ENCODE assay signal across 12 cellular contexts in genomic region chr17:42289863-42290165, GRCh38. TPM values are rescaled to one million over a fixed set of nuclear protein-coding genes. Genes with fewer than 3 reads are reported as not detected.
DNase-seq lines count a peak whose midpoint lies in the region; ATAC-seq and TF ChIP-seq lines count a peak whose summit lies in the region.
"Had no signal": no experiment of that assay in that cellular context is flagged by ENCODE, and none has a peak within 500 bp of the region (broad histone marks: within the 10 kb centered on the region; RNA-seq: fewer than 3 reads in every experiment).

No MANE protein-coding gene starts in this region.

- POLR2A ChIA-PET in activated CD8-positive, alpha-beta T cell treated with anti-CD3 and anti-CD28 coated beads for 36 hours (lab: Charles Lee), result interaction anchor here (0.9 to 10.6 kb wide), 10 partner anchors 9 to 109 kb away, joined by 3 to 136 read pairs (median 9); partner anchors contain the start of genes KCNH4, STAT3 and STAT5B

- peak; percentile 9 for ATAC-seq in activated CD8-positive, alpha-beta T cell treated with anti-CD3 and anti-CD28 coated beads for 36 hours
- ATAC-seq in GM18868 (IDR thresholded peaks at IDR 0.05; ENCODE audit: unreplicated experiment) (no peak), GM19035 (IDR thresholded peaks at IDR 0.05; ENCODE audit: unreplicated experiment) (no peak)

- H3K4me1 ChIP-seq in esophagus muscularis mucosa, result peaks cover 34 to 66% (median 62%) of the 10 kb centered on the region in 4 donors

- H3K27ac Mint-ChIP-seq in activated CD8-positive, alpha-beta T cell treated with anti-CD3 and anti-CD28 coated beads for 36 hours, result peak overlapping the region; percentile 92

- H3K4me3 ChIP-seq in GM12875 (ENCODE audit: low read depth, low read length) (peak overlapping the region; percentile 79), esophagus muscularis mucosa (peak overlapping the region in 2 of 4 donors; percentile 73)

- 88% methylated on average over 6 of the region's 6 CpGs for WGBS in esophagus muscularis mucosa

- TF ChIP-seq POLR2A in esophagus muscularis mucosa (IDR thresholded peaks at IDR 0.05; ENCODE audit: low read depth), result no peak

- no peaks in the 10 kb centered on the region for H3K27me3 Mint-ChIP-seq in activated CD8-positive, alpha-beta T cell treated with anti-CD3 and anti-CD28 coated beads for 36 hours

- H3K27ac ChIP-seq in esophagus muscularis mucosa (replicated peaks in 1 of 4), result peak overlapping the region; percentile 89 to 96 (median 91)
- H3K27ac ChIP-seq: epithelial cell of prostate, HL-60, WERI-Rb-1 had no signal

- TF ChIP-seq EP300 in esophagus muscularis mucosa (IDR thresholded peaks at IDR 0.05), result no peak

- TF ChIP-seq CTCF in GM12875 (IDR thresholded peaks at IDR 0.05; ENCODE audit: borderline replicate concordance, insufficient read depth, low read depth, low read length), result no peak
- no peak for TF ChIP-seq CTCF in activated CD8-positive, alpha-beta T cell treated with anti-CD3 and anti-CD28 coated beads for 36 hours (IDR thresholded peaks at IDR 0.05)
- no peak for TF ChIP-seq CTCF in esophagus muscularis mucosa (IDR thresholded peaks at IDR 0.05)

- no peaks in the 10 kb centered on the region for H3K9me3 Mint-ChIP-seq in activated CD8-positive, alpha-beta T cell treated with anti-CD3 and anti-CD28 coated beads for 36 hours

- no peaks in the 10 kb centered on the region for H3K9me3 ChIP-seq in esophagus muscularis mucosa

- intact Hi-C loops in activated CD8-positive, alpha-beta T cell treated with anti-CD3 and anti-CD28 coated beads for 36 hours (cut with micrococcal nuclease), result loop anchor here (2.0 kb wide), 1 partner anchor 21 kb away; no protein-coding TSS in a partner anchor
- intact Hi-C loops in esophagus muscularis mucosa (cut with DNase I), result loop anchor here (10.0 kb wide), 1 partner anchor 95 kb away; the partner anchor contains the start of gene GHDC

- peaks cover 8 to 38% (median 24%) of the 10 kb centered on the region in 4 donors for H3K36me3 ChIP-seq in esophagus muscularis mucosa
- H3K36me3 ChIP-seq: WERI-Rb-1 had no signal

- H3K36me3 Mint-ChIP-seq in activated CD8-positive, alpha-beta T cell treated with anti-CD3 and anti-CD28 coated beads for 36 hours (ENCODE audit: low read depth), result peaks cover 57% of the 10 kb centered on the region

- CTCF ChIA-PET in activated CD8-positive, alpha-beta T cell treated with anti-CD3 and anti-CD28 coated beads for 36 hours (lab: Charles Lee), result interaction anchor here (1.0 to 3.2 kb wide), 8 partner anchors 10 to 113 kb away, joined by 3 to 32 read pairs (median 5); no protein-coding TSS in a partner anchor

- H3K4me1 Mint-ChIP-seq in activated CD8-positive, alpha-beta T cell treated with anti-CD3 and anti-CD28 coated beads for 36 hours (ENCODE audit: low read depth), result peaks cover 48% of the 10 kb centered on the region

- DNase-seq in activated CD8-positive, alpha-beta T cell treated with anti-CD3 and anti-CD28 coated beads for 36 hours, result peak; percentile 82
- DNase-seq in esophagus muscularis mucosa (ENCODE audit: extremely low spot score), result no peak
- DNase-seq in stimulated activated CD4-positive, alpha-beta T cell treated with anti-CD3 and anti-CD28 coated beads, TNF-alpha, amount 100 ng/mL, for 4 hours (ENCODE audit: low read depth in 3 of 3), result peak; percentile 54 to 78 (median 75)
- DNase-seq in NCI-H2227 (lab: John Stamatoyannopoulos, UW; ENCODE audit: unreplicated experiment), result no peak
- no peak for DNase-seq in NOMO-1 treated with dmso at 0.1 percent for 144 hours (lab: John Stamatoyannopoulos, UW; ENCODE audit: unreplicated experiment)
- DNase-seq: NCI-H524, WERI-Rb-1 had no signal

- H3K4me3 Mint-ChIP-seq in activated CD8-positive, alpha-beta T cell treated with anti-CD3 and anti-CD28 coated beads for 36 hours, result peak overlapping the region; percentile 80

- H3K27me3 ChIP-seq in esophagus muscularis mucosa, result no peaks in the 10 kb centered on the region

RNA-seq across cellular contexts. Expression of gene STAT5A, which starts 1.5 kb away (rescaled TPM):
- total RNA-seq in activated CD8-positive, alpha-beta T cell treated with anti-CD3 and anti-CD28 coated beads for 36 hours, result 100 to 1,000 TPM; 163 to 190 TPM
- 10 to 100 TPM; 42.4 to 97.0 (median 62.7) TPM for total RNA-seq in esophagus muscularis mucosa

RNA-seq across cellular contexts. Expression of gene STAT5B, which starts 13.6 kb away (rescaled TPM):
- total RNA-seq in activated CD8-positive, alpha-beta T cell treated with anti-CD3 and anti-CD28 coated beads for 36 hours, result 100 to 1,000 TPM; 128 to 129 TPM
- total RNA-seq in esophagus muscularis mucosa, result 10 to 100 TPM; 75.0 to 93.4 (median 85.2) TPM

Comparison
In these comparisons a context has a peak if more than half of its experiments do, and no peak if none do; other contexts are left out.
1. DNase-seq: peak in activated CD8-positive, alpha-beta T cell treated with anti-CD3 and anti-CD28 coated beads for 36 hours (single experiment) and stimulated activated CD4-positive, alpha-beta T cell treated with anti-CD3 and anti-CD28 coated beads, TNF-alpha, amount 100 ng/mL, for 4 hours (3 of 3); none in esophagus muscularis mucosa (single experiment), NCI-H2227 (single experiment) and NOMO-1 treated with dmso at 0.1 percent for 144 hours (single experiment).